ENCODE assay signal across 11 cellular contexts in genomic region chr1:196976278-196976677, GRCh38. TPM values are rescaled to one million over a fixed set of nuclear protein-coding genes. Genes with fewer than 3 reads are reported as not detected.
"Had no signal": no experiment of that assay in that cellular context is flagged by ENCODE, and none has a peak within 500 bp of the region (broad histone marks: within the 10 kb centered on the region; RNA-seq: fewer than 3 reads in every experiment).

No MANE protein-coding gene starts in this region.

- H3K36me3 ChIP-seq: HAP-1 had no signal

- H3K27ac ChIP-seq: GM23248, HL-60 had no signal

- DNase-seq: GM23248, H7, HFFc6, IMR-90, KG1 had no signal

- H3K27ac Mint-ChIP-seq: HFFc6 had no signal

- ATAC-seq: HCT116, K562 had no signal

- H3K4me1 ChIP-seq: HAP-1 had no signal

- H3K4me3 ChIP-seq: GM23248, HAP-1, K562 had no signal

- H3K9me3 Mint-ChIP-seq: HFFc6 had no signal

- H3K4me3 Mint-ChIP-seq: HFFc6 had no signal

RNA-seq across cellular contexts. Expression of gene CFHR5, which starts 1.1 kb away (rescaled TPM):
- total RNA-seq: GM23248, H4, H7, HFFc6, HT1080, IMR-90, K562 had no signal
- polyA plus RNA-seq: GM23248, IMR-90, K562 had no signal

RNA-seq across cellular contexts. Expression of gene CFHR2, which starts 32.7 kb away (rescaled TPM):
- total RNA-seq: GM23248, H4, H7, HFFc6, HT1080, IMR-90, K562 had no signal
- polyA plus RNA-seq: GM23248, IMR-90, K562 had no signal
